Comparison of ENCODE assay signal across 9 cellular contexts in genomic region chrX:153635788-153636668, GRCh38. TPM values are rescaled to one million over a fixed set of nuclear protein-coding genes. Genes with fewer than 3 reads are reported as not detected.
DNase-seq lines count a peak whose midpoint lies in the region; ATAC-seq and TF ChIP-seq lines count a peak whose summit lies in the region.
"Had no signal": no experiment of that assay in that cellular context is flagged by ENCODE, and none has a peak within 500 bp of the region (broad histone marks: within the 10 kb centered on the region; RNA-seq: fewer than 3 reads in every experiment).

No MANE protein-coding gene starts in this region.

- DNase-seq in stimulated activated naive CD4-positive, alpha-beta T cell treated with Interleukin-2 at 50 U/mL for 16 hours (lab: John Stamatoyannopoulos, UW) = peak; percentile 16
- no peak for DNase-seq in stimulated activated naive CD4-positive, alpha-beta T cell (lab: John Stamatoyannopoulos, UW)
- peak; percentile 6 for DNase-seq in NCI-H2196 treated with DMSO at 0.1 percent for 48 hours (lab: John Stamatoyannopoulos, UW; ENCODE audit: unreplicated experiment)
- DNase-seq in cardiac fibroblast (ENCODE audit: low read depth in 2 of 2) = peak in 1 of 2 donors; percentile 3
- DNase-seq in progenitor cell of endocrine pancreas (ENCODE audit: low spot score, unreplicated experiment) = no peak
- no peak for DNase-seq in NCI-H2081 treated with DMSO at 0.1 percent for 48 hours (lab: John Stamatoyannopoulos, UW)
- DNase-seq in Right ventricle myocardium inferior (ENCODE audit: missing footprints) = no peak

- intact Hi-C loops in Right ventricle myocardium inferior (cut with DNase I) = no loop called here

- no peak for ATAC-seq in Right ventricle myocardium inferior
- ATAC-seq in GM21717 (IDR thresholded peaks at IDR 0.05; ENCODE audit: unreplicated experiment) = no peak

- H3K4me3 Mint-ChIP-seq in progenitor cell of endocrine pancreas (ENCODE audit: low read depth) = no peak overlapping the region
- H3K4me3 Mint-ChIP-seq: central memory CD8-positive, alpha-beta T cell had no signal

- H3K4me1 Mint-ChIP-seq in progenitor cell of endocrine pancreas (ENCODE audit: low read depth) = peaks cover 11% of the 10 kb centered on the region
- H3K4me1 Mint-ChIP-seq: central memory CD8-positive, alpha-beta T cell had no signal

- H3K36me3 Mint-ChIP-seq in progenitor cell of endocrine pancreas (ENCODE audit: insufficient read depth) = peaks cover 3% of the 10 kb centered on the region

- peak; percentile 45 for TF ChIP-seq CTCF in cardiac fibroblast (IDR thresholded peaks at IDR 0.05; ENCODE audit: low read depth, low read length)
- TF ChIP-seq CTCF in progenitor cell of endocrine pancreas (IDR thresholded peaks at IDR 0.05; ENCODE audit: unreplicated experiment) = peak; percentile 47

- H3K4me3 ChIP-seq in cardiac fibroblast (replicated peaks in 1 of 2; ENCODE audit: low read depth in 2 of 2, low read length in 2 of 2) = no peak overlapping the region

- no peak overlapping the region for H3K27ac Mint-ChIP-seq in progenitor cell of endocrine pancreas

- H3K9me3 Mint-ChIP-seq in progenitor cell of endocrine pancreas (ENCODE audit: low read depth) = peaks cover 8% of the 10 kb centered on the region
- H3K9me3 Mint-ChIP-seq: central memory CD8-positive, alpha-beta T cell had no signal

- H3K27me3 Mint-ChIP-seq in progenitor cell of endocrine pancreas = peaks cover 6% of the 10 kb centered on the region

RNA-seq across cellular contexts. Expression of gene DUSP9, which starts 11.0 kb away (rescaled TPM):
- total RNA-seq in progenitor cell of endocrine pancreas = 35.7 and 36.5 TPM in 2 replicates
- 0.19 TPM for total RNA-seq in Right ventricle myocardium inferior

RNA-seq across cellular contexts. Expression of gene CCNQ, which starts 37.1 kb away (rescaled TPM):
- total RNA-seq in progenitor cell of endocrine pancreas (19.1 and 19.2 TPM in 2 replicates), Right ventricle myocardium inferior (42.6 TPM)

RNA-seq across cellular contexts. Expression of gene PNCK, which starts 37.6 kb away (rescaled TPM):
- 5.4 and 6.1 TPM in 2 replicates for total RNA-seq in progenitor cell of endocrine pancreas
- total RNA-seq in Right ventricle myocardium inferior = 11.3 TPM

RNA-seq across cellular contexts. Expression of gene SLC6A8, which starts 51.7 kb away (rescaled TPM):
- total RNA-seq in progenitor cell of endocrine pancreas (52.2 and 55.7 TPM in 2 replicates), Right ventricle myocardium inferior (178 TPM)

Comparison
In these comparisons a context has a peak if more than half of its experiments do, and no peak if none do; other contexts are left out.
1. DNase-seq: peak in stimulated activated naive CD4-positive, alpha-beta T cell treated with Interleukin-2 at 50 U/mL for 16 hours (single experiment) and NCI-H2196 treated with DMSO at 0.1 percent for 48 hours (single experiment); none in stimulated activated naive CD4-positive, alpha-beta T cell (0 of 6), progenitor cell of endocrine pancreas (single experiment), NCI-H2081 treated with DMSO at 0.1 percent for 48 hours (single experiment) and Right ventricle myocardium inferior (single experiment).
2. RNA of gene DUSP9, which starts 11.0 kb away (total RNA-seq): 35.7 to 36.5 TPM in progenitor cell of endocrine pancreas; 0.19 TPM in Right ventricle myocardium inferior (single experiment); every median in the first group is over 10 times any median in the second.